In genomic region chrX:8349816-8350544, GRCh38 we compare ENCODE assay signal across 8 cellular contexts.
"Had no signal": no experiment of that assay in that cellular context is flagged by ENCODE, and none has a peak within 500 bp of the region (broad histone marks: within the 10 kb centered on the region; RNA-seq: fewer than 3 reads in every experiment).

No MANE protein-coding gene starts in this region.

- H3K4me3 ChIP-seq: GM23338, HAP-1, K562 had no signal

- H3K4me1 ChIP-seq: HAP-1 had no signal

- H3K9me3 ChIP-seq: HAP-1 had no signal

- H3K36me3 ChIP-seq: HAP-1 had no signal

- FAIRE-seq: HTR-8/SVneo, K562 had no signal

- H3K4me3 Mint-ChIP-seq: GM23338, HFFc6 had no signal

- ATAC-seq: GM23338, HCT116, K562 had no signal

- H3K4me1 Mint-ChIP-seq: GM23338 had no signal

- H3K9me3 Mint-ChIP-seq: GM23338 had no signal

- H3K4me2 ChIP-seq: GM23338 had no signal

- DNase-seq: H7, HFFc6, IMR-90 had no signal

- H3K27ac Mint-ChIP-seq: GM23338, HFFc6 had no signal

- H2AFZ ChIP-seq: GM23338 had no signal
